1 cellular context compared by ENCODE assay signal in genomic region chr1:44059956-44060355, GRCh38.
TF ChIP-seq lines count a peak whose summit lies in the region.

No MANE protein-coding gene starts in this region.

TF ChIP-seq in HEK293, 187 proteins besides CTCF, POLR2A, EP300 and RAD21 (continued from another document):
- TF ChIP-seq ZBTB26 (tag by site-specific recombination; optimal IDR thresholded peaks at IDR 0.05) (no peak), PRDM10 (tag by site-specific recombination; IDR thresholded peaks at IDR 0.05) (peak; percentile 78), ZFP3 (tag by site-specific recombination; IDR thresholded peaks at IDR 0.05; ENCODE audit: low read depth) (no peak), ZNF621 (tag by site-specific recombination; IDR thresholded peaks at IDR 0.05) (no peak), ZNF549 (tag by site-specific recombination; IDR thresholded peaks at IDR 0.05) (no peak), ZSCAN23 (tag by site-specific recombination; IDR thresholded peaks at IDR 0.05) (no peak), ZNF175 (tag by site-specific recombination; IDR thresholded peaks at IDR 0.05) (no peak), ZNF184 (tag by site-specific recombination; IDR thresholded peaks at IDR 0.05) (0 out of 2 replicates have a peak, but pooled peaks have one; percentile 11), HOXA7 (CRISPR knock-in tag; IDR thresholded peaks at IDR 0.05; ENCODE audit: borderline replicate concordance) (no peak), ZNF266 (tag by site-specific recombination; IDR thresholded peaks at IDR 0.05; ENCODE audit: low read depth) (no peak), OSR2 (tag by site-specific recombination; IDR thresholded peaks at IDR 0.05) (peak; percentile 23; the same call in 1 of the 2 replicates), ZNF571 (tag by site-specific recombination; IDR thresholded peaks at IDR 0.05) (no peak)
